In genomic region chr10:69361303-69361614, GRCh38 we compare ENCODE assay signal across 10 cellular contexts. TPM values are rescaled to one million over a fixed set of nuclear protein-coding genes. Genes with fewer than 3 reads are reported as not detected.
A peak's percentile ranks its signal among the peaks of the same experiment; 100 is the strongest.
DNase-seq lines count a peak whose midpoint lies in the region; ATAC-seq and TF ChIP-seq lines count a peak whose summit lies in the region.
"Had no signal": no experiment of that assay in that cellular context is flagged by ENCODE, and none has a peak within 500 bp of the region (broad histone marks: within the 10 kb centered on the region; RNA-seq: fewer than 3 reads in every experiment).

No MANE protein-coding gene starts in this region.

- H3K9me3 ChIP-seq in MG63: no peaks in the 10 kb centered on the region

- no peaks in the 10 kb centered on the region for H3K27me3 Mint-ChIP-seq in WTC11 (ENCODE audit: low read depth)

- H3K27ac Mint-ChIP-seq in WTC11: peak overlapping the region; percentile 64
- peak overlapping the region; percentile 75 for H3K27ac Mint-ChIP-seq in stimulated activated effector memory CD8-positive, alpha-beta T cell treated with anti-CD3 and anti-CD28 coated beads, Interleukin-12 subunit alpha, Interleukin-12 subunit beta, amount 100 ng/mL, for 72 hours

- CTCF ChIA-PET in WTC11 (lab: Charles Lee): interaction anchor here (0.6 to 2.0 kb wide), 2 partner anchors 95 to 123 kb away, joined by 3 to 7 read pairs; no protein-coding TSS in a partner anchor

- H3K36me3 Mint-ChIP-seq in WTC11: peaks cover 30% of the 10 kb centered on the region
- H3K36me3 Mint-ChIP-seq in stimulated activated effector memory CD8-positive, alpha-beta T cell treated with anti-CD3 and anti-CD28 coated beads, Interleukin-12 subunit alpha, Interleukin-12 subunit beta, amount 100 ng/mL, for 72 hours: peaks cover 95% of the 10 kb centered on the region

- no peak overlapping the region for H3K4me3 Mint-ChIP-seq in WTC11
- no peak overlapping the region for H3K4me3 Mint-ChIP-seq in stimulated activated effector memory CD8-positive, alpha-beta T cell treated with anti-CD3 and anti-CD28 coated beads, Interleukin-12 subunit alpha, Interleukin-12 subunit beta, amount 100 ng/mL, for 72 hours

- peaks cover 43% of the 10 kb centered on the region for H3K36me3 ChIP-seq in MG63

- H3K4me1 Mint-ChIP-seq in WTC11: peaks cover 35% of the 10 kb centered on the region
- H3K4me1 Mint-ChIP-seq in stimulated activated effector memory CD8-positive, alpha-beta T cell treated with anti-CD3 and anti-CD28 coated beads, Interleukin-12 subunit alpha, Interleukin-12 subunit beta, amount 100 ng/mL, for 72 hours: peaks cover 54% of the 10 kb centered on the region

- ATAC-seq in WTC11 (no peak), left ventricle myocardium superior (peak; percentile 38)
- ATAC-seq in stimulated activated effector memory CD8-positive, alpha-beta T cell treated with anti-CD3 and anti-CD28 coated beads, Interleukin-12 subunit alpha, Interleukin-12 subunit beta, amount 100 ng/mL, for 72 hours: no peak

- H3K4me3 ChIP-seq in MG63: no peak overlapping the region

- no peaks in the 10 kb centered on the region for H3K27me3 ChIP-seq in MG63

- POLR2A ChIA-PET in WTC11 (lab: Charles Lee): no interaction called here

- H3K9me3 Mint-ChIP-seq in WTC11: no peaks in the 10 kb centered on the region
- no peaks in the 10 kb centered on the region for H3K9me3 Mint-ChIP-seq in stimulated activated effector memory CD8-positive, alpha-beta T cell treated with anti-CD3 and anti-CD28 coated beads, Interleukin-12 subunit alpha, Interleukin-12 subunit beta, amount 100 ng/mL, for 72 hours

- DNase-seq in MG63 (peak; percentile 80), WTC11 (ENCODE audit: low spot score) (no peak), left ventricle myocardium superior (peak; percentile 46), DMS53 treated with DMSO at 0.1 percent for 48 hours (lab: John Stamatoyannopoulos, UW; ENCODE audit: unreplicated experiment) (no peak), NCI-H1930 (lab: John Stamatoyannopoulos, UW) (no peak), NCI-H187 treated with DMSO at 0.1 percent for 48 hours (lab: John Stamatoyannopoulos, UW) (no peak), NOMO-1 treated with DMSO at 0.1 percent for 48 hours (lab: John Stamatoyannopoulos, UW; ENCODE audit: unreplicated experiment) (no peak)
- DNase-seq in stimulated activated effector memory CD8-positive, alpha-beta T cell treated with anti-CD3 and anti-CD28 coated beads, Interleukin-12 subunit alpha, Interleukin-12 subunit beta, amount 100 ng/mL, for 72 hours (ENCODE audit: low spot score in 2 of 2): no peak
- DNase-seq: NCI-H345; stimulated activated CD8-positive, alpha-beta memory T cell treated with anti-CD3 and anti-CD28 coated beads, Interleukin-4, amount 100 ng/mL, for 48 hours had no signal

- intact Hi-C loops in left ventricle myocardium superior (cut with micrococcal nuclease): no loop called here

- TF ChIP-seq CTCF in WTC11 (IDR thresholded peaks at IDR 0.05): no peak

TF ChIP-seq in WTC11, 78 proteins besides CTCF, POLR2A, EP300 and RAD21:
- TF ChIP-seq ZNF416 (CRISPR knock-in tag; IDR thresholded peaks at IDR 0.05) (no peak), ATF2 (CRISPR knock-in tag; IDR thresholded peaks at IDR 0.05; ENCODE audit: borderline replicate concordance, low read depth) (no peak), ZNF425 (CRISPR knock-in tag; conservative IDR thresholded peaks at IDR 0.05) (no peak), MLX (CRISPR knock-in tag; IDR thresholded peaks at IDR 0.05) (no peak), ZNF232 (CRISPR knock-in tag; IDR thresholded peaks at IDR 0.05) (no peak), ZBTB21 (CRISPR knock-in tag; IDR thresholded peaks at IDR 0.05; ENCODE audit: borderline replicate concordance) (no peak), ZNF396 (CRISPR knock-in tag; IDR thresholded peaks at IDR 0.05; ENCODE audit: borderline replicate concordance) (no peak), EMX1 (CRISPR knock-in tag; IDR thresholded peaks at IDR 0.05) (no peak)
- TF ChIP-seq, protein P1, sequence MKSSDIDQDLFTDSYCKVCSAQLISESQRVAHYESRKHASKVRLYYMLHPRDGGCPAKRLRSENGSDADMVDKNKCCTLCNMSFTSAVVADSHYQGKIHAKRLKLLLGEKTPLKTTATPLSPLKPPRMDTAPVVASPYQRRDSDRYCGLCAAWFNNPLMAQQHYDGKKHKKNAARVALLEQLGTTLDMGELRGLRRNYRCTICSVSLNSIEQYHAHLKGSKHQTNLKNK (CRISPR knock-in tag; IDR thresholded peaks at IDR 0.05): no peak

RNA-seq across cellular contexts. Expression of gene TACR2, which starts 55.5 kb away (rescaled TPM):
- not detected in 2 replicates for total RNA-seq in MG63 (2014; rRNA removed; shearing (Covaris generic); ENCODE audit: low replicate concordance)
- 0.20 TPM in 1 of 3 replicates, not detected in the others for total RNA-seq in WTC11 (2021)
- total RNA-seq in left ventricle myocardium superior: not detected

Comparison
In these comparisons a context has a peak if more than half of its experiments do, and no peak if none do; other contexts are left out.
1. DNase-seq: peak in MG63 (single experiment) and left ventricle myocardium superior (single experiment); none in WTC11 (single experiment), stimulated activated effector memory CD8-positive, alpha-beta T cell treated with anti-CD3 and anti-CD28 coated beads, Interleukin-12 subunit alpha, Interleukin-12 subunit beta, amount 100 ng/mL, for 72 hours (0 of 2), DMS53 treated with DMSO at 0.1 percent for 48 hours (single experiment), NCI-H1930 (0 of 2), NCI-H187 treated with DMSO at 0.1 percent for 48 hours (single experiment) and NOMO-1 treated with DMSO at 0.1 percent for 48 hours (single experiment).